Comparison of ENCODE assay signal across 9 cellular contexts in the genomic region with DNA sequence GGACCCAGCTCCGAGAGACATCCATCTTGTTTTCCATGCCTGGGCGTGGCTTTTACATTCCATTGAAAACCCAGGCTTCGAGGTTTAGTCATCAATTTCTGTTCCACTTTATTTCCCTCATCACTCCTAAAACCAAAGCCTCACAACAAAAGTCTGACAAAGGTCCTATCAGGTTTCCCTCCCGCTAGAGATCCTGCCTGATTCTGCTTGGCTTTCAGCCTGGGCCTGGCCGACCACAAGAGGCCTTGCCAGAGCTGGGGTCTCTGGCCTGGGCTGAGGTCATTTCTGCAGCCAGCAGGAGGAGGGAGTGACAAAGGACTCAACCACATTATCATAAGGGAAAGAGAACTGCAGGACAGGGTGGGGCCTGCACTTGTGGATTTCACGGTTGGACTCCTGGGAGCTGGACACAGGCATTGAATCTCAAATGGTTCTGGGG.
DNase-seq lines count a peak whose midpoint lies in the region; ATAC-seq, FAIRE-seq and TF ChIP-seq lines count a peak whose summit lies in the region.
"Had no signal": no experiment of that assay in that cellular context is flagged by ENCODE, and none has a peak within 500 bp of the region (broad histone marks: within the 10 kb centered on the region; RNA-seq: fewer than 3 reads in every experiment).

No MANE protein-coding gene starts in this region.

- no peaks in the 10 kb centered on the region for H3K9me2 ChIP-seq in PC-3 (replicated peaks; ENCODE audit: low read length)

- H3K27me3 ChIP-seq in PC-3 (ENCODE audit: low read length) (no peaks in the 10 kb centered on the region), H1 (replicated peaks in 1 of 4; ENCODE audit: control insufficient read depth in 3 of 4, extremely low read depth in 1 of 4, insufficient read depth in 3 of 4, low read length in 3 of 4) (no peaks in the 10 kb centered on the region), esophagus squamous epithelium (peaks cover 0 to 16% (median 0%) of the 10 kb centered on the region in 4 donors)

- no peak for TF ChIP-seq CTCF in PC-3 (conservative IDR thresholded peaks at IDR 0.05; ENCODE audit: low read depth, low read length)
- no peak for TF ChIP-seq CTCF in H1 (IDR thresholded peaks at IDR 0.05; ENCODE audit: control extremely low read depth in 1 of 3, insufficient read depth in 1 of 3, low read depth in 1 of 3, low read length in 3 of 3)
- TF ChIP-seq CTCF in neural crest cell (conservative IDR thresholded peaks at IDR 0.05) = no peak
- TF ChIP-seq CTCF in esophagus squamous epithelium (IDR thresholded peaks at IDR 0.05) = no peak

- intact Hi-C loops in PC-3 (cut with micrococcal nuclease) (loop anchor here (2.0 to 10.0 kb wide), 3 partner anchors 27 to 321 kb away; partner anchors contain the start of gene ADAM12), esophagus squamous epithelium (cut with DNase I) (no loop called here)

- 87% methylated on average over 6 of the region's 6 CpGs; no CpG with 5 or more reads in 1 of the 2 experiments for WGBS in H1 (ENCODE audit: extremely low coverage in 1 of 2, insufficient coverage in 1 of 2, insufficient read length in 1 of 2, insufficient replicate concordance in 2 of 2, low coverage in 1 of 2, low lambda C conversion rate in 2 of 2, missing lambda C conversion rate in 1 of 2), 2 experiments
- 61 to 67% methylated on average over 6 of the region's 6 CpGs for WGBS in esophagus squamous epithelium, 2 donors

- H3K9ac ChIP-seq in PC-3 (ENCODE audit: low read length) = peak overlapping the region; percentile 93
- H3K9ac ChIP-seq in H1 (replicated peaks in 1 of 4; ENCODE audit: extremely low read depth in 1 of 4, low read depth in 3 of 4, low read length in 3 of 4) = no peak overlapping the region

- no peak for TF ChIP-seq POLR2A in H1 (IDR thresholded peaks at IDR 0.05; ENCODE audit: control extremely low read depth in 1 of 2, low read depth in 2 of 2, low read length in 2 of 2)
- no peak for TF ChIP-seq POLR2A in esophagus squamous epithelium (IDR thresholded peaks at IDR 0.05)

- H4K5ac ChIP-seq in H1 (ENCODE audit: insufficient read length, low read depth, low read length) = no peak overlapping the region

- no peak overlapping the region for H4K91ac ChIP-seq in H1 (replicated peaks; ENCODE audit: insufficient read length, low read length)

- H3K36me3 ChIP-seq in PC-3 (ENCODE audit: low read depth, low read length) = no peaks in the 10 kb centered on the region; the same call in 1 of the 2 replicates
- H3K36me3 ChIP-seq in H1 (ENCODE audit: control insufficient read depth in 2 of 4, insufficient read depth in 4 of 4, low read length in 3 of 4) = no peaks in the 10 kb centered on the region
- no peaks in the 10 kb centered on the region for H3K36me3 ChIP-seq in esophagus squamous epithelium

- H2AFZ ChIP-seq in PC-3 (ENCODE audit: low read length) = no peak overlapping the region
- no peak overlapping the region for H2AFZ ChIP-seq in H1 (ENCODE audit: low read length)

- H2BK20ac ChIP-seq in H1 (ENCODE audit: low read length) = no peak overlapping the region

- no peak overlapping the region for H2BK120ac ChIP-seq in H1 (replicated peaks; ENCODE audit: low read depth, low read length)

- H3K9me3 ChIP-seq in PC-3 (ENCODE audit: low read length) = no peaks in the 10 kb centered on the region
- no peaks in the 10 kb centered on the region for H3K9me3 ChIP-seq in H1 (ENCODE audit: insufficient read depth in 2 of 2, low read depth in 1 of 2, low read length in 1 of 2)
- H3K9me3 ChIP-seq in esophagus squamous epithelium = no peaks in the 10 kb centered on the region

- peaks cover 9% of the 10 kb centered on the region for H3F3A ChIP-seq in PC-3 (ENCODE audit: low read length, unreplicated experiment)

- no peak overlapping the region for H3K14ac ChIP-seq in H1 (ENCODE audit: insufficient read length)

- H2BK5ac ChIP-seq in H1 (ENCODE audit: low read depth, low read length) = no peak overlapping the region

- no peak for FAIRE-seq in H1 (lab: Jason Lieb, UNC)

- peaks cover 45% of the 10 kb centered on the region for H3K4me1 Mint-ChIP-seq in neural crest cell
- no peaks in the 10 kb centered on the region for H3K4me1 Mint-ChIP-seq in activated CD8-positive, alpha-beta memory T cell treated with anti-CD3 and anti-CD28 coated beads, Interleukin-2, amount 10 ng/mL, durations not matched to agents 7 days and 5 days

- H4K20me1 ChIP-seq in PC-3 (ENCODE audit: low read length) (no peaks in the 10 kb centered on the region), H1 (replicated peaks in 1 of 2; ENCODE audit: control insufficient read depth in 1 of 2, insufficient read depth in 2 of 2, low read length in 2 of 2) (no peaks in the 10 kb centered on the region)

- H3K9me3 Mint-ChIP-seq in neural crest cell = no peaks in the 10 kb centered on the region
- H3K9me3 Mint-ChIP-seq in activated CD8-positive, alpha-beta memory T cell treated with anti-CD3 and anti-CD28 coated beads, Interleukin-2, amount 10 ng/mL, durations not matched to agents 7 days and 5 days (ENCODE audit: low read depth) = no peaks in the 10 kb centered on the region

- no peak for TF ChIP-seq RAD21 in H1 (IDR thresholded peaks at IDR 0.05 in 1 of 2, conservative IDR thresholded peaks at IDR 0.05 in 1 of 2; ENCODE audit: low read depth in 2 of 2, low read length in 2 of 2)

- ATAC-seq in PC-3 = 0 out of 2 replicates have a peak, but pooled peaks have one; percentile 3
- ATAC-seq in activated CD8-positive, alpha-beta memory T cell treated with anti-CD3 and anti-CD28 coated beads, Interleukin-2, amount 10 ng/mL, durations not matched to agents 7 days and 5 days = no peak

- H3K4me2 ChIP-seq in PC-3 (ENCODE audit: low read length) = peak overlapping the region; percentile 45
- no peak overlapping the region for H3K4me2 ChIP-seq in H1 (ENCODE audit: insufficient read depth in 1 of 2, low read depth in 2 of 2, low read length in 2 of 2)

- peak; percentile 80 for DNase-seq in CD1c-positive myeloid dendritic cell (ENCODE audit: extremely low spot score)
- peak; percentile 81 for DNase-seq in PC-3
- DNase-seq in H1 (ENCODE audit: low read depth in 1 of 2, low spot score in 2 of 2) = no peak
- DNase-seq in neural crest cell (ENCODE audit: low read depth, low spot score) = no peak
- no peak for DNase-seq in 8988T
- no peak for DNase-seq in activated CD8-positive, alpha-beta memory T cell treated with anti-CD3 and anti-CD28 coated beads, Interleukin-2, amount 10 ng/mL, durations not matched to agents 7 days and 5 days
- no peak for DNase-seq in germinal center (ENCODE audit: low spot score)
- DNase-seq in esophagus squamous epithelium (lab: John Stamatoyannopoulos, UW) = no peak
- DNase-seq: NCI-H1048 had no signal

- peak overlapping the region; percentile 98 for H3K27ac ChIP-seq in PC-3 (ENCODE audit: low read length)
- no peak overlapping the region for H3K27ac ChIP-seq in H1 (ENCODE audit: low read depth, low read length)
- no peak overlapping the region for H3K27ac ChIP-seq in esophagus squamous epithelium

- H3K79me1 ChIP-seq in H1 (ENCODE audit: low read depth, low read length) = no peaks in the 10 kb centered on the region

- BruUV-seq in PC-3 (replicated peaks; lab: Mats Ljungman, UMichigan) = no TSS peak

- no peak overlapping the region for H2BK15ac ChIP-seq in H1 (ENCODE audit: low read length)

- no peak overlapping the region for H2AK5ac ChIP-seq in H1 (ENCODE audit: low read depth, low read length)

- no peaks in the 10 kb centered on the region for H3K27me3 Mint-ChIP-seq in neural crest cell (ENCODE audit: low read depth)
- no peaks in the 10 kb centered on the region for H3K27me3 Mint-ChIP-seq in activated CD8-positive, alpha-beta memory T cell treated with anti-CD3 and anti-CD28 coated beads, Interleukin-2, amount 10 ng/mL, durations not matched to agents 7 days and 5 days

- H3K18ac ChIP-seq in H1 (ENCODE audit: extremely low read depth, low read length) = no peak overlapping the region

- H3K4me3 ChIP-seq in PC-3 (ENCODE audit: low read length) (no peak overlapping the region), H1 (ENCODE audit: extremely low read depth in 1 of 4, insufficient read depth in 2 of 4, low read depth in 3 of 4, low read length in 4 of 4) (no peak overlapping the region), esophagus squamous epithelium (no peak overlapping the region)

- 0 out of 2 replicates have a peak overlapping the region, but pooled peaks have one; percentile 58 for H4K8ac ChIP-seq in H1 (ENCODE audit: extremely low read depth, insufficient read depth, low read length)

- TF ChIP-seq EP300 in H1 (IDR thresholded peaks at IDR 0.05; ENCODE audit: borderline replicate concordance in 1 of 2, low read depth in 2 of 2, low read length in 2 of 2) = no peak

- H3K4ac ChIP-seq in H1 (replicated peaks; ENCODE audit: insufficient read length, low read depth, low read length) = no peak overlapping the region

- H3K27ac Mint-ChIP-seq in neural crest cell (ENCODE audit: unreplicated experiment) = peak overlapping the region; percentile 91
- H3K27ac Mint-ChIP-seq in activated CD8-positive, alpha-beta memory T cell treated with anti-CD3 and anti-CD28 coated beads, Interleukin-2, amount 10 ng/mL, durations not matched to agents 7 days and 5 days = no peak overlapping the region

- H3K56ac ChIP-seq in H1 (replicated peaks; ENCODE audit: insufficient read length, low read depth, low read length) = no peak overlapping the region

- no peak overlapping the region for H3K23ac ChIP-seq in H1 (ENCODE audit: insufficient read length)

- peak overlapping the region; percentile 60 for H3K4me3 Mint-ChIP-seq in neural crest cell
- H3K4me3 Mint-ChIP-seq in activated CD8-positive, alpha-beta memory T cell treated with anti-CD3 and anti-CD28 coated beads, Interleukin-2, amount 10 ng/mL, durations not matched to agents 7 days and 5 days = no peak overlapping the region

- H3K23me2 ChIP-seq in H1 (ENCODE audit: low read depth, low read length) = no peaks in the 10 kb centered on the region

- POLR2A ChIA-PET in PC-3 (lab: Charles Lee; ENCODE audit: unreplicated experiment) (no interaction called here), H1 (lab: Charles Lee; ENCODE audit: partially characterized antibody) (interaction anchor here (1.0 kb wide), 1 partner anchor 21 kb away, joined by 3 read pairs; no protein-coding TSS in a partner anchor)

- H3K36me3 Mint-ChIP-seq in neural crest cell (ENCODE audit: low read depth) = peaks cover 10% of the 10 kb centered on the region
- H3K36me3 Mint-ChIP-seq in activated CD8-positive, alpha-beta memory T cell treated with anti-CD3 and anti-CD28 coated beads, Interleukin-2, amount 10 ng/mL, durations not matched to agents 7 days and 5 days = no peaks in the 10 kb centered on the region

- no peak overlapping the region for H2BK12ac ChIP-seq in H1 (ENCODE audit: low read depth, low read length)

- H3K4me1 ChIP-seq in PC-3 (ENCODE audit: insufficient read depth, low read length) (peaks cover 80% of the 10 kb centered on the region), H1 (replicated peaks in 1 of 4; ENCODE audit: control insufficient read depth in 3 of 4, insufficient read depth in 4 of 4, low read length in 3 of 4) (no peaks in the 10 kb centered on the region), esophagus squamous epithelium (peaks cover 0 to 20% (median 2%) of the 10 kb centered on the region in 3 donors)

- CTCF ChIA-PET in PC-3 (lab: Charles Lee) = interaction anchor here (0.6 kb wide), 1 partner anchor 81 kb away, joined by 3 read pairs; no protein-coding TSS in a partner anchor
- CTCF ChIA-PET in H1 (lab: Charles Lee; ENCODE audit: partially characterized antibody) = interaction anchor here (1.1 kb wide), 1 partner anchor 34 kb away, joined by 3 read pairs; no protein-coding TSS in a partner anchor
- CTCF ChIA-PET in activated CD8-positive, alpha-beta memory T cell treated with anti-CD3 and anti-CD28 coated beads, Interleukin-2, amount 10 ng/mL, durations not matched to agents 7 days and 5 days (lab: Charles Lee) = no interaction called here

- no peaks in the 10 kb centered on the region for H3K79me2 ChIP-seq in PC-3 (ENCODE audit: low read length)
- no peaks in the 10 kb centered on the region for H3K79me2 ChIP-seq in H1 (ENCODE audit: control insufficient read depth in 1 of 2, insufficient read depth in 2 of 2, low read length in 2 of 2)

Comparison
In these comparisons a context has a peak if more than half of its experiments do, and no peak if none do; other contexts are left out.
1. DNase-seq: peak in CD1c-positive myeloid dendritic cell (single experiment) and PC-3 (single experiment); none in H1 (0 of 2), neural crest cell (single experiment), 8988T (single experiment), activated CD8-positive, alpha-beta memory T cell treated with anti-CD3 and anti-CD28 coated beads, Interleukin-2, amount 10 ng/mL, durations not matched to agents 7 days and 5 days (single experiment), germinal center (single experiment) and esophagus squamous epithelium (single experiment).